12 cellular contexts compared by ENCODE assay signal in genomic region chr1:210132582-210132981, GRCh38.
A peak's percentile ranks its signal among the peaks of the same experiment; 100 is the strongest.
DNase-seq lines count a peak whose midpoint lies in the region; ATAC-seq and TF ChIP-seq lines count a peak whose summit lies in the region.
"Had no signal": no experiment of that assay in that cellular context is flagged by ENCODE, and none has a peak within 500 bp of the region (broad histone marks: within the 10 kb centered on the region; RNA-seq: fewer than 3 reads in every experiment).

No MANE protein-coding gene starts in this region.

- DNase-seq in AG08395 (ENCODE audit: low spot score) = peak; percentile 27
- DNase-seq in HT-29 (ENCODE audit: low spot score) = peak; percentile 43
- no peak for DNase-seq in WTC11 (ENCODE audit: low spot score)
- DNase-seq in hepatic stellate cell (ENCODE audit: low spot score) = peak; percentile 8
- DNase-seq in cerebellum (ENCODE audit: low spot score) = no peak
- no peak for DNase-seq in NCI-H345 treated with DMSO at 0.1 percent for 48 hours (lab: John Stamatoyannopoulos, UW; ENCODE audit: unreplicated experiment)
- DNase-seq: CD4-positive, alpha-beta memory T cell; pancreas; tibial artery had no signal

- POLR2A ChIA-PET in WTC11 (lab: Charles Lee) = no interaction called here

- CTCF ChIA-PET in WTC11 (lab: Charles Lee) = interaction anchor here (0.5 to 1.5 kb wide), 2 partner anchors 13 to 179 kb away, joined by 3 to 5 read pairs; no protein-coding TSS in a partner anchor

- H3K27me3 Mint-ChIP-seq in WTC11 (ENCODE audit: low read depth) = no peaks in the 10 kb centered on the region

- no peaks in the 10 kb centered on the region for H3K9me3 Mint-ChIP-seq in WTC11
- H3K9me3 Mint-ChIP-seq: central memory CD8-positive, alpha-beta T cell had no signal

- H3K36me3 Mint-ChIP-seq in WTC11 = no peaks in the 10 kb centered on the region
- H3K36me3 Mint-ChIP-seq: CD4-positive, alpha-beta memory T cell had no signal

- no peak overlapping the region for H3K4me3 Mint-ChIP-seq in WTC11
- H3K4me3 Mint-ChIP-seq: CD4-positive, alpha-beta memory T cell; central memory CD8-positive, alpha-beta T cell had no signal

- no peak overlapping the region for H3K27ac Mint-ChIP-seq in WTC11
- H3K27ac Mint-ChIP-seq: CD4-positive, alpha-beta memory T cell had no signal

- no peaks in the 10 kb centered on the region for H3K4me1 Mint-ChIP-seq in WTC11
- H3K4me1 Mint-ChIP-seq: CD4-positive, alpha-beta memory T cell; central memory CD8-positive, alpha-beta T cell had no signal

- TF ChIP-seq CTCF in WTC11 (IDR thresholded peaks at IDR 0.05) = no peak

- ATAC-seq in WTC11 = no peak
- ATAC-seq in HG03108 (IDR thresholded peaks at IDR 0.05; ENCODE audit: unreplicated experiment) = no peak
- ATAC-seq in GM19035 (IDR thresholded peaks at IDR 0.05; ENCODE audit: unreplicated experiment) = no peak

TF ChIP-seq in WTC11, 78 proteins besides CTCF, POLR2A, EP300 and RAD21:
- no peak for TF ChIP-seq OVOL2 (CRISPR knock-in tag; IDR thresholded peaks at IDR 0.05; ENCODE audit: borderline replicate concordance)
- TF ChIP-seq IRF1 (CRISPR knock-in tag; IDR thresholded peaks at IDR 0.05) = no peak
- 0 out of 2 replicates have a peak, but pooled peaks have one; percentile 58 for TF ChIP-seq ZNF232 (CRISPR knock-in tag; IDR thresholded peaks at IDR 0.05)
- no peak for TF ChIP-seq SOX15 (CRISPR knock-in tag; IDR thresholded peaks at IDR 0.05)

Comparison
In these comparisons a context has a peak if more than half of its experiments do, and no peak if none do; other contexts are left out.
1. DNase-seq: peak in AG08395 (single experiment), HT-29 (single experiment) and hepatic stellate cell (single experiment); none in WTC11 (single experiment), cerebellum (single experiment) and NCI-H345 treated with DMSO at 0.1 percent for 48 hours (single experiment).